2 cellular contexts compared by ENCODE assay signal in the genomic region with DNA sequence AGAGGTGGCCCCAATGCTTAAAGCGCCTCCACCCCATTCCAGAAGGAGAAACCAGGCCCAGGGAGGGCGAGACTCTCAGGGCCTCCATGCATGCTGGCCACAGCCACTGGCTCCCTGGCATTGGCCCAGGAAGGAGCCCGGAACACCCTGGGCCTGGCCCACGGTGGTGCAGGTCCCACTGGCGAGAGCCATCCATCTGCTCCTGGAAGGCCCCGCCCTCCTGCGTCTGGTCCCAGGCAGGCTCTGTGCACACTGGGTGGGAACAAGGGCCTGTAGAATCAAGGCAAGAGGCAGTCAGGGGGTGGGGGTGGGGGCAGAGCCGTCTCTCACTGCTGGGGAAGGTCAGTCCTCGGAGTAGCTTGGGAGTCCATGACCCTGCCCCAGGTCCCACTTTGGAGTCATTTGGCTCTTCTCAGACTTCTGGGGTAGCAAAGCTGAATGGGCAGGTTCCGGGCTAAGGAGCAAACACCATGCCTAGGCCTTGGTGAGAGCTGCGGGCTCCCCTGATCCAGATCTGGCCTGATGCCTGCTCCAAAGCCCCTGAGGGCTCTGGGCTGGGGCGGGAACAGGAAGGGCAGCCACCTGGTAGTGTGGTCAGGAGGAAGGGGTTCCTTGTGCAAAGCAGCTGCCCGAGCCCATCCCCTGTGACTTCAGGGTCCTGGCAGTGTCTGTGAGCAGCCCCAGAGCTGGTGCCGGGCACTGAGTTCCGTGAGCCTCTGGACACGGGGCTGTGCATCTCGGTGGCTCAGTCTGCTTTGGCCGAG.
TF ChIP-seq lines count a peak whose summit lies in the region.

No MANE protein-coding gene starts in this region.

TF ChIP-seq in HEK293, 187 proteins besides CTCF, POLR2A, EP300 and RAD21:
- TF ChIP-seq KLF9 (tag by site-specific recombination; IDR thresholded peaks at IDR 0.05; ENCODE audit: low read depth): no peak
- peak; percentile 42; the same call in 1 of the 2 replicates for TF ChIP-seq ZSCAN16 (tag by site-specific recombination; IDR thresholded peaks at IDR 0.05)
- peak; percentile 38 for TF ChIP-seq KLF1 (tag by site-specific recombination; IDR thresholded peaks at IDR 0.05)

TF ChIP-seq in H1, 55 proteins besides CTCF, POLR2A, EP300 and RAD21:
- TF ChIP-seq CREB1 (IDR thresholded peaks at IDR 0.05): no peak
- no peak for TF ChIP-seq SIX5 (IDR thresholded peaks at IDR 0.05; ENCODE audit: low read depth, low read length)
- no peak for TF ChIP-seq PHF8 (conservative IDR thresholded peaks at IDR 0.05; ENCODE audit: low read depth, low read length)
- TF ChIP-seq JUN (IDR thresholded peaks at IDR 0.05; ENCODE audit: low read depth, low read length): no peak
- TF ChIP-seq POLR2AphosphoS5 (IDR thresholded peaks at IDR 0.05; ENCODE audit: low read depth, low read length): no peak
- no peak for TF ChIP-seq POU5F1 (IDR thresholded peaks at IDR 0.05; ENCODE audit: low read depth, low read length)
- TF ChIP-seq ASH2L (IDR thresholded peaks at IDR 0.05; ENCODE audit: low read length): no peak
- TF ChIP-seq SIN3A (conservative IDR thresholded peaks at IDR 0.05 in 1 of 2, IDR thresholded peaks at IDR 0.05 in 1 of 2; ENCODE audit: low read depth in 1 of 2, low read length in 2 of 2): no peak
- TF ChIP-seq CHD1 (IDR thresholded peaks at IDR 0.05; ENCODE audit: low read depth, low read length): no peak
- TF ChIP-seq RBBP5 (IDR thresholded peaks at IDR 0.05; ENCODE audit: borderline replicate concordance, low read depth, low read length): no peak
- TF ChIP-seq KDM1A (IDR thresholded peaks at IDR 0.05; ENCODE audit: borderline replicate concordance, low read length): no peak
- TF ChIP-seq SAP30 (IDR thresholded peaks at IDR 0.05; ENCODE audit: insufficient read depth, insufficient replicate concordance, low read length): no peak
